In genomic region chr19:14205460-14206282, GRCh38 we compare ENCODE assay signal across 8 cellular contexts. TPM values are rescaled to one million over a fixed set of nuclear protein-coding genes. Genes with fewer than 3 reads are reported as not detected.
DNase-seq lines count a peak whose midpoint lies in the region; TF ChIP-seq lines count a peak whose summit lies in the region.
"Not testable (repeated sequence)": the region's sequence is repeated elsewhere in the genome, so short reads cannot be mapped to it uniquely, and the experiment has no call there.

TSS of gene ADGRL1 (minus strand) at chr19:14206169. CDS start at chr19:14183602, 22,567 bp downstream.

- peak within 1 kb of the TSS; percentile 90 for H3K27ac ChIP-seq in mesodermal cell (ENCODE audit: low read depth, low read length, severe bottlenecking)

- not testable (repeated sequence) for TF ChIP-seq CTCF in MCF 10A (IDR thresholded peaks at IDR 0.05; ENCODE audit: unreplicated experiment); glutamatergic neuron (IDR thresholded peaks at IDR 0.05; ENCODE audit: partially characterized antibody, unreplicated experiment); type B pancreatic cell (conservative IDR thresholded peaks at IDR 0.05)

- H3K27ac Mint-ChIP-seq in MCF 10A (ENCODE audit: low read depth, unreplicated experiment) (peak within 1 kb of the TSS; percentile 81), glutamatergic neuron (ENCODE audit: unreplicated experiment) (peak within 1 kb of the TSS; percentile 93), type B pancreatic cell (peak within 1 kb of the TSS; percentile 97)

- CTCF ChIA-PET in MCF 10A (lab: Yijun Ruan, JAX) = not testable (repeated sequence)

- not testable (repeated sequence) for BruUV-seq in MCF 10A (replicated peaks; lab: Mats Ljungman, UMichigan)

- H3K4me1 ChIP-seq in mesodermal cell (ENCODE audit: control insufficient read depth, insufficient read depth, low read length, poor library complexity, severe bottlenecking) = not testable (repeated sequence)

- POLR2A ChIA-PET in MCF 10A (lab: Yijun Ruan, JAX) = not testable (repeated sequence)

- H3K4me1 Mint-ChIP-seq in MCF 10A (ENCODE audit: insufficient read depth, unreplicated experiment) (peaks cover 18% of the 10 kb centered on the region), type B pancreatic cell (ENCODE audit: unreplicated experiment) (peaks cover 26% of the 10 kb centered on the region)
- H3K4me1 Mint-ChIP-seq in glutamatergic neuron (ENCODE audit: low read depth, unreplicated experiment) = not testable (repeated sequence)

- H3K4me3 Mint-ChIP-seq in MCF 10A (ENCODE audit: unreplicated experiment) = peak within 1 kb of the TSS; percentile 92
- peak within 1 kb of the TSS; percentile 97 for H3K4me3 Mint-ChIP-seq in glutamatergic neuron (ENCODE audit: unreplicated experiment)
- H3K4me3 Mint-ChIP-seq in type B pancreatic cell = peak within 1 kb of the TSS; percentile 94

- not testable (repeated sequence) for H3K9me3 Mint-ChIP-seq in MCF 10A (ENCODE audit: unreplicated experiment); glutamatergic neuron (ENCODE audit: unreplicated experiment); type B pancreatic cell

- not testable (repeated sequence) for H3K9me3 ChIP-seq in mesodermal cell (ENCODE audit: control insufficient read depth, low read length)

- not testable (repeated sequence) for H3K36me3 ChIP-seq in mesodermal cell (ENCODE audit: control insufficient read depth, insufficient read depth, low read length)

- H3K4me3 ChIP-seq in mesodermal cell (ENCODE audit: extremely low read depth, insufficient read depth, low read length, poor library complexity, severe bottlenecking) = peak within 1 kb of the TSS; percentile 62

- DNase-seq in DMS 273 (lab: John Stamatoyannopoulos, UW; ENCODE audit: unreplicated experiment) (peak; percentile 49), NCI-H1417 treated with DMSO at 0.1 percent for 48 hours (lab: John Stamatoyannopoulos, UW) (peak; percentile 7)
- peak; percentile 36 for DNase-seq in activated CD4-positive, alpha-beta T cell treated with anti-CD3 and anti-CD28 coated beads, Interleukin-2, amount 50 U/mL, for 1 hour
- DNase-seq in MCF 10A (ENCODE audit: unreplicated experiment); glutamatergic neuron; renal cortical epithelial cell (ENCODE audit: low read depth); type B pancreatic cell (ENCODE audit: extremely low spot score, unreplicated experiment): not testable (repeated sequence)

- H3K36me3 Mint-ChIP-seq in MCF 10A (ENCODE audit: insufficient read depth, unreplicated experiment); glutamatergic neuron (ENCODE audit: unreplicated experiment); type B pancreatic cell: not testable (repeated sequence)

- H3K27me3 Mint-ChIP-seq in MCF 10A (ENCODE audit: insufficient read depth, unreplicated experiment) (peaks cover 29% of the 10 kb centered on the region), glutamatergic neuron (ENCODE audit: unreplicated experiment) (peaks cover 13% of the 10 kb centered on the region), type B pancreatic cell (peaks cover 13% of the 10 kb centered on the region)

- 0 to 1% methylated on average over 29 to 44 of the region's 96 CpGs for whole genome bisulfite sequencing in mesodermal cell (ENCODE audit: insufficient coverage in 2 of 2), 2 experiments

- intact Hi-C loops in MCF 10A (cut with micrococcal nuclease) = not testable (repeated sequence)

RNA-seq across cellular contexts. Expression of gene ADGRL1, which starts in this region (rescaled TPM):
- total RNA-seq in MCF 10A (2022) (13.0 and 15.9 TPM in 2 replicates), glutamatergic neuron (ENCODE audit: unreplicated experiment) (68.1 TPM), renal cortical epithelial cell (0.87 and 14.8 TPM in 2 replicates), type B pancreatic cell (ENCODE audit: low replicate concordance) (24.9 and 62.4 TPM in 2 replicates)
- polyA plus RNA-seq in mesodermal cell (2013, experiment 1 of 2) = 36.3 TPM
- 28.0 TPM for polyA plus RNA-seq in mesodermal cell (2013, experiment 2 of 2)
